Comparison of ENCODE assay signal across 9 cellular contexts in genomic region chr5:113806250-113806649, GRCh38.
DNase-seq lines count a peak whose midpoint lies in the region; ATAC-seq and TF ChIP-seq lines count a peak whose summit lies in the region.
"Had no signal": no experiment of that assay in that cellular context is flagged by ENCODE, and none has a peak within 500 bp of the region (broad histone marks: within the 10 kb centered on the region; RNA-seq: fewer than 3 reads in every experiment).

No MANE protein-coding gene starts in this region.

- CTCF ChIA-PET in activated CD8-positive, alpha-beta memory T cell treated with anti-CD3 and anti-CD28 coated beads, Interleukin-2, amount 10 ng/mL, durations not matched to agents 7 days and 5 days (lab: Charles Lee): no interaction called here
- CTCF ChIA-PET in activated CD4-positive, alpha-beta memory T cell treated with anti-CD3 and anti-CD28 coated beads for 36 hours (lab: Charles Lee): no interaction called here

- DNase-seq in GM03348 (ENCODE audit: low spot score): peak; percentile 20
- DNase-seq in RKO (ENCODE audit: low spot score): peak; percentile 45
- peak; percentile 37 for DNase-seq in renal cortical epithelial cell (ENCODE audit: low read depth)
- DNase-seq in activated CD8-positive, alpha-beta memory T cell treated with anti-CD3 and anti-CD28 coated beads, Interleukin-2, amount 10 ng/mL, durations not matched to agents 7 days and 5 days: no peak
- DNase-seq in NCI-H510A (lab: John Stamatoyannopoulos, UW): no peak
- DNase-seq in activated CD4-positive, alpha-beta memory T cell treated with anti-CD3 and anti-CD28 coated beads for 36 hours: no peak
- DNase-seq: amniotic stem cell had no signal

- no peaks in the 10 kb centered on the region for H3K9me3 Mint-ChIP-seq in activated CD8-positive, alpha-beta memory T cell treated with anti-CD3 and anti-CD28 coated beads, Interleukin-2, amount 10 ng/mL, durations not matched to agents 7 days and 5 days (ENCODE audit: low read depth)
- peaks cover 7% of the 10 kb centered on the region for H3K9me3 Mint-ChIP-seq in activated CD4-positive, alpha-beta memory T cell treated with anti-CD3 and anti-CD28 coated beads for 36 hours

- POLR2A ChIA-PET in activated CD4-positive, alpha-beta memory T cell treated with anti-CD3 and anti-CD28 coated beads for 36 hours (lab: Charles Lee): no interaction called here

- no peaks in the 10 kb centered on the region for H3K27me3 ChIP-seq in gastroesophageal sphincter

- TF ChIP-seq POLR2A in gastroesophageal sphincter (IDR thresholded peaks at IDR 0.05): no peak

- no peak for TF ChIP-seq EP300 in gastroesophageal sphincter (IDR thresholded peaks at IDR 0.05)

- peak overlapping the region; percentile 61 to 81 (median 77) for H3K27ac ChIP-seq in gastroesophageal sphincter

- H3K27me3 Mint-ChIP-seq in activated CD8-positive, alpha-beta memory T cell treated with anti-CD3 and anti-CD28 coated beads, Interleukin-2, amount 10 ng/mL, durations not matched to agents 7 days and 5 days: no peaks in the 10 kb centered on the region
- H3K27me3 Mint-ChIP-seq in activated CD4-positive, alpha-beta memory T cell treated with anti-CD3 and anti-CD28 coated beads for 36 hours: no peaks in the 10 kb centered on the region

- H3K9me3 ChIP-seq in gastroesophageal sphincter: no peaks in the 10 kb centered on the region

- H3K4me3 ChIP-seq in gastroesophageal sphincter: peak overlapping the region in 1 of 2 donors; percentile 24

- TF ChIP-seq CTCF in gastroesophageal sphincter (IDR thresholded peaks at IDR 0.05): peak; percentile 27 to 58 (median 48)

- no peak overlapping the region for H3K4me3 Mint-ChIP-seq in activated CD8-positive, alpha-beta memory T cell treated with anti-CD3 and anti-CD28 coated beads, Interleukin-2, amount 10 ng/mL, durations not matched to agents 7 days and 5 days
- no peak overlapping the region for H3K4me3 Mint-ChIP-seq in activated CD4-positive, alpha-beta memory T cell treated with anti-CD3 and anti-CD28 coated beads for 36 hours

- no peak for ATAC-seq in gastroesophageal sphincter
- no peak for ATAC-seq in activated CD8-positive, alpha-beta memory T cell treated with anti-CD3 and anti-CD28 coated beads, Interleukin-2, amount 10 ng/mL, durations not matched to agents 7 days and 5 days
- no peak for ATAC-seq in HG03196 (IDR thresholded peaks at IDR 0.05; ENCODE audit: unreplicated experiment)

- H3K4me1 Mint-ChIP-seq in activated CD8-positive, alpha-beta memory T cell treated with anti-CD3 and anti-CD28 coated beads, Interleukin-2, amount 10 ng/mL, durations not matched to agents 7 days and 5 days: no peaks in the 10 kb centered on the region
- H3K4me1 Mint-ChIP-seq in activated CD4-positive, alpha-beta memory T cell treated with anti-CD3 and anti-CD28 coated beads for 36 hours (ENCODE audit: low read depth): no peaks in the 10 kb centered on the region

- H3K36me3 ChIP-seq in gastroesophageal sphincter: no peaks in the 10 kb centered on the region

- 2 to 20% methylated on average over 3 of the region's 3 CpGs for WGBS in gastroesophageal sphincter (ENCODE audit: low coverage in 1 of 2), 2 donors

- peaks cover 5 to 34% (median 21%) of the 10 kb centered on the region in 3 donors for H3K4me1 ChIP-seq in gastroesophageal sphincter

- no peaks in the 10 kb centered on the region for H3K36me3 Mint-ChIP-seq in activated CD8-positive, alpha-beta memory T cell treated with anti-CD3 and anti-CD28 coated beads, Interleukin-2, amount 10 ng/mL, durations not matched to agents 7 days and 5 days
- H3K36me3 Mint-ChIP-seq in activated CD4-positive, alpha-beta memory T cell treated with anti-CD3 and anti-CD28 coated beads for 36 hours: no peaks in the 10 kb centered on the region

- H3K27ac Mint-ChIP-seq in activated CD8-positive, alpha-beta memory T cell treated with anti-CD3 and anti-CD28 coated beads, Interleukin-2, amount 10 ng/mL, durations not matched to agents 7 days and 5 days: no peak overlapping the region
- H3K27ac Mint-ChIP-seq in activated CD4-positive, alpha-beta memory T cell treated with anti-CD3 and anti-CD28 coated beads for 36 hours: no peak overlapping the region

- intact Hi-C loops in activated CD4-positive, alpha-beta memory T cell treated with anti-CD3 and anti-CD28 coated beads for 36 hours (cut with micrococcal nuclease): no loop called here

Comparison
In these comparisons a context has a peak if more than half of its experiments do, and no peak if none do; other contexts are left out.
1. DNase-seq: peak in GM03348 (single experiment), RKO (single experiment) and renal cortical epithelial cell (single experiment); none in activated CD8-positive, alpha-beta memory T cell treated with anti-CD3 and anti-CD28 coated beads, Interleukin-2, amount 10 ng/mL, durations not matched to agents 7 days and 5 days (single experiment), NCI-H510A (single experiment) and activated CD4-positive, alpha-beta memory T cell treated with anti-CD3 and anti-CD28 coated beads for 36 hours (single experiment).